In the genomic region with DNA sequence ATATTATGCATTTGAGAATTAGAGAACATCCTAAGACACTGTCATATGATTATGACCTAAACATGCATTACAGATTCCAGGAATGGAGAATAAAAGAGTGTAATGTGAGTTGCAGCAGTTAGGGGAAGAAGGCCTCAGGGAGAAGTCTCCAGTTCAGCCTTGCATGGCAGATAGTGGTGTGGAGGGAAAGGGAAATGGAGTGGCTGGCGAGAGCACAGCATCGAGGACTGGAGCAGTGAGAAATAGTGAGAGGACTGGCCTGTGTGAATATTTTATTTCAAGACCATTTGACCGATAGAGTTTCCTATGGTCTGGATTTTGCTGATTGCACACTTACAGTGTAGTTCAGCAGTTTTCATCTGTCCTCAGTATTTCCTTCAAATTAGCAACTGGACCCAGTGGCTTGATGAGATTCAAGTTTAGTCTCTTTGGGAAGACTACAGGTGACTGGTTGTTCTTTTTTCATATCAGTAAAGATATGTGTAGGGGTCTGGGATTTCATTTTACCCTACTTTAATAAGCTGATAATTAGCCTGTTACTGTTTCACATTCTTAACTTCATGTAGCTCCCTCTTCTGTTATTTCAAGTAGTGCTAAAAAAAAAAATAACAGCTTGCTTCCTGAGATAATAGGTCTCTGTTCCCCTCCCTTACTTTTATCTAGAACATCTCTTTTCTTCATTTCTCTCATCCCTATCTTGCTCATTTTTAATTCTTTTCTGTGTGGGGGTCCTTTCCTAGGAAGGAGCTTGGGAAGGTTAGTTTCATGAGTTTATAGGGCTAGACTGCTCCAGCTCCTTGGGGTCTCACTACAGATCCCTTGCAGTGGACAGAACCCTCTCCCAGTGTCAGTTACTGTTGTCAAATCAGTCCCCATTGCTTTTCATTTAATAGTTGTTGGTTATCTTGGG, we compare ENCODE assay signal across 1 cellular context.
TF ChIP-seq lines count a peak whose summit lies in the region.

No MANE protein-coding gene starts in this region.

TF ChIP-seq in K562, 482 proteins besides CTCF, POLR2A, EP300 and RAD21 (continued from another document):
- TF ChIP-seq, protein P1, sequence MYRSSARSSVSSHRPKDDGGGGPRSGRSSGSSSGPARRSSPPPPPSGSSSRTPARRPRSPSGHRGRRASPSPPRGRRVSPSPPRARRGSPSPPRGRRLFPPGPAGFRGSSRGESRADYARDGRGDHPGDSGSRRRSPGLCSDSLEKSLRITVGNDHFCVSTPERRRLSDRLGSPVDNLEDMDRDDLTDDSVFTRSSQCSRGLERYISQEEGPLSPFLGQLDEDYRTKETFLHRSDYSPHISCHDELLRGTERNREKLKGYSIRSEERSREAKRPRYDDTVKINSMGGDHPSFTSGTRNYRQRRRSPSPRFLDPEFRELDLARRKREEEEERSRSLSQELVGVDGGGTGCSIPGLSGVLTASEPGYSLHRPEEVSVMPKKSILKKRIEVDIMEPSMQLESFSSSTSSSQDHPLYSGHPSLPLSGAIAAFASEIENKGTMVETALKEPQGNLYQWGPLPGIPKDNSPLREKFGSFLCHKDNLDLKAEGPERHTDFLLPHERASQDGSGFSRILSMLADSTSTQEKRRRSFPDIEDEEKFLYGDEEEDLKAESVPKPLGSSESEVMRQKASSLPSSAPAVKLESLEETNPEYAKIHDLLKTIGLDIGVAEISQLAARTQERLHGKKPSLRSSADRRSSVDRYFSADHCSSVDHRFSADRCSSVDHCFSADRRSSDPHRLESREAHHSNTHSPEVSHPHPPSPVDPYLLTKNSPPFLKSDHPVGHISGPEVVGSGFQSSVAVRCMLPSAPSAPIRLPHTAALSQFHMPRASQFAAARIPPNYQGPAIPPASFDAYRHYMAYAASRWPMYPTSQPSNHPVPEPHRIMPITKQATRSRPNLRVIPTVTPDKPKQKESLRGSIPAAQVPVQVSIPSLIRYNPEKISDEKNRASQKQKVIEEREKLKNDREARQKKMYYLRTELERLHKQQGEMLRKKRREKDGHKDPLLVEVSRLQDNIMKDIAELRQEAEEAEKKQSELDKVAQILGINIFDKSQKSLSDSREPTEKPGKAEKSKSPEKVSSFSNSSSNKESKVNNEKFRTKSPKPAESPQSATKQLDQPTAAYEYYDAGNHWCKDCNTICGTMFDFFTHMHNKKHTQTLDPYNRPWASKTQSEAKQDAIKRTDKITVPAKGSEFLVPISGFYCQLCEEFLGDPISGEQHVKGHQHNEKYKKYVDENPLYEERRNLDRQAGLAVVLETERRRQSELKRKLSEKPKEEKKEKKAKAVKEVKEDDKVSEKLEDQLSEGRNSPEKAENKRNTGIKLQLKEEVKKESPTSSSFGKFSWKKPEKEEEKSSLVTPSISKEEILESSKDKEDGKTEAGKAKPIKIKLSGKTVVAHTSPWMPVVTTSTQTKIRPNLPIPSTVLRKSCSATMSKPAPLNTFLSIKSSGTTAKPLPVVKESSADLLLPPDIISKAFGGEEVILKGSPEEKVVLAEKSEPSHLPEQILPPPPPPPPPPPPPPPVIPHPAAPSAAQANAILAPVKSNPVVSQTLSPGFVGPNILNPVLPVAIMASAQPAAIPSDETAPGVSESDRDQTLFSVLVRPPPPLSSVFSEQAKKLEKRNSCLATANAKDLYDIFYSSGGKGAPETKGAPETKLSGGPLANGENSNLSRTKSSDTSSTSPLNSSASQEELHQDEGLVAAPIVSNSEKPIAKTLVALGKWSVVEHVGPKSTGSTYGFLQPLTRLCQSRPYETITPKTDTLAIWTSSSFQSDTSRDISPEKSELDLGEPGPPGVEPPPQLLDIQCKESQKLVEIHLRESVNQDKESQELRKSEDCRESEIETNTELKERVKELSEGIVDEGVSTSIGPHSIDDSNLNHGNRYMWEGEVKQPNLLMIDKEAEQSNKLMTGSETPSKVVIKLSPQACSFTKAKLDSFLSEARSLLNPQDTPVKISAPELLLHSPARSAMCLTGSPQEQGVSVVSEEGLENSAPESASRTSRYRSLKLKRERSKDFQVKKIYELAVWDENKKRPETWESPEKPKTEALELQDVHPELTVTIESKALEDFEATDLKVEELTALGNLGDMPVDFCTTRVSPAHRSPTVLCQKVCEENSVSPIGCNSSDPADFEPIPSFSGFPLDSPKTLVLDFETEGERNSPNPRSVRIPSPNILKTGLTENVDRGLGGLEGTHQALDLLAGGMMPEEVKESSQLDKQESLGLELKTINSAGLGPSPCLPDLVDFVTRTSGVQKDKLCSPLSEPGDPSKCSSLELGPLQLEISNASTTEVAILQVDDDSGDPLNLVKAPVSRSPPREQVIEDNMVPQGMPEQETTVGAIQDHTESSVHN (IDR thresholded peaks at IDR 0.05; ENCODE audit: borderline replicate concordance in 1 of 2, low read depth in 1 of 2), result 0 out of 4 replicates have a peak, but pooled peaks of 1 of the 2 experiments have one; percentile 17
- TF ChIP-seq ZNF586 (CRISPR knock-in tag; conservative IDR thresholded peaks at IDR 0.05) (0 out of 2 replicates have a peak, but pooled peaks have one; percentile 8), MCM2 (IDR thresholded peaks at IDR 0.05; ENCODE audit: low read depth) (no peak), ELF4 (CRISPR knock-in tag; IDR thresholded peaks at IDR 0.05) (0 out of 2 replicates have a peak, but pooled peaks have one; percentile 26), NFE2 (IDR thresholded peaks at IDR 0.05; ENCODE audit: low read depth) (no peak), ZNF384 (IDR thresholded peaks at IDR 0.05; ENCODE audit: low read depth, low read length) (peak; percentile 40; the same call in 1 of the 2 replicates), MAFG (tag; conservative IDR thresholded peaks at IDR 0.05) (peak; percentile 72), C11orf30 (IDR thresholded peaks at IDR 0.05; ENCODE audit: low read depth) (peak; percentile 87), HNRNPH1 (optimal IDR thresholded peaks at IDR 0.05; ENCODE audit: low read depth, low read length) (no peak), TGIF2 (CRISPR knock-in tag; IDR thresholded peaks at IDR 0.05) (no peak), GABPB2 (CRISPR knock-in tag; conservative IDR thresholded peaks at IDR 0.05) (no peak)
- TF ChIP-seq, protein P2, sequence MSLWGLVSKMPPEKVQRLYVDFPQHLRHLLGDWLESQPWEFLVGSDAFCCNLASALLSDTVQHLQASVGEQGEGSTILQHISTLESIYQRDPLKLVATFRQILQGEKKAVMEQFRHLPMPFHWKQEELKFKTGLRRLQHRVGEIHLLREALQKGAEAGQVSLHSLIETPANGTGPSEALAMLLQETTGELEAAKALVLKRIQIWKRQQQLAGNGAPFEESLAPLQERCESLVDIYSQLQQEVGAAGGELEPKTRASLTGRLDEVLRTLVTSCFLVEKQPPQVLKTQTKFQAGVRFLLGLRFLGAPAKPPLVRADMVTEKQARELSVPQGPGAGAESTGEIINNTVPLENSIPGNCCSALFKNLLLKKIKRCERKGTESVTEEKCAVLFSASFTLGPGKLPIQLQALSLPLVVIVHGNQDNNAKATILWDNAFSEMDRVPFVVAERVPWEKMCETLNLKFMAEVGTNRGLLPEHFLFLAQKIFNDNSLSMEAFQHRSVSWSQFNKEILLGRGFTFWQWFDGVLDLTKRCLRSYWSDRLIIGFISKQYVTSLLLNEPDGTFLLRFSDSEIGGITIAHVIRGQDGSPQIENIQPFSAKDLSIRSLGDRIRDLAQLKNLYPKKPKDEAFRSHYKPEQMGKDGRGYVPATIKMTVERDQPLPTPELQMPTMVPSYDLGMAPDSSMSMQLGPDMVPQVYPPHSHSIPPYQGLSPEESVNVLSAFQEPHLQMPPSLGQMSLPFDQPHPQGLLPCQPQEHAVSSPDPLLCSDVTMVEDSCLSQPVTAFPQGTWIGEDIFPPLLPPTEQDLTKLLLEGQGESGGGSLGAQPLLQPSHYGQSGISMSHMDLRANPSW (CRISPR knock-in tag; IDR thresholded peaks at IDR 0.05), result no peak
TF ChIP-seq in K562: peak in this region for 23.
